ENCODE assay signal across 8 cellular contexts in genomic region chr9:130578865-130579737, GRCh38. TPM values are rescaled to one million over a fixed set of nuclear protein-coding genes. Genes with fewer than 3 reads are reported as not detected.
DNase-seq lines count a peak whose midpoint lies in the region; ATAC-seq and TF ChIP-seq lines count a peak whose summit lies in the region.

Gene FUBP3, plus strand, starts transcription at chr9:130579577. Its CDS starts 104 bp downstream, at chr9:130579681.

- no peaks in the 10 kb centered on the region for H3K27me3 ChIP-seq in BJ (ENCODE audit: control insufficient read depth, insufficient read depth, low read length)
- no peaks in the 10 kb centered on the region for H3K27me3 ChIP-seq in liver (ENCODE audit: control insufficient read depth in 4 of 4, insufficient read depth in 4 of 4, low read length in 3 of 4)

- H3K9ac ChIP-seq in liver (ENCODE audit: low read depth in 1 of 2, low read length in 2 of 2) = peak within 1 kb of the TSS; percentile 75 to 96

- H3K36me3 Mint-ChIP-seq in dendritic cell treated with granulocyte-macrophage colony-stimulating factor and Interleukin-4, amounts not matched to agents 40 ng/mL and 50 ng/mL, for 4 days (ENCODE audit: low read depth) = peaks cover 22% of the 10 kb centered on the region

- CTCF ChIA-PET in BJ (lab: Yijun Ruan, JAX) = interaction anchor here (0.6 to 1.2 kb wide), 3 partner anchors 12 to 930 kb away, joined by 3 to 4 read pairs (median 4); no protein-coding TSS in a partner anchor

- peak within 1 kb of the TSS; percentile 88 for H3K4me3 Mint-ChIP-seq in dendritic cell treated with granulocyte-macrophage colony-stimulating factor and Interleukin-4, amounts not matched to agents 40 ng/mL and 50 ng/mL, for 4 days

- H3K36me3 ChIP-seq in BJ (ENCODE audit: control insufficient read depth, insufficient read depth, low read length) (0 out of 2 replicates have a peak, but pooled peaks cover 1% of the 10 kb centered on the region), liver (ENCODE audit: control insufficient read depth in 4 of 4, insufficient read depth in 3 of 4, low read depth in 1 of 4, low read length in 3 of 4) (peaks cover 0 to 6% (median 4%) of the 10 kb centered on the region in 4 donors)

- H3K4me1 ChIP-seq in liver (ENCODE audit: control insufficient read depth in 4 of 4, insufficient read depth in 4 of 4, low read length in 3 of 4) = peaks cover 3 to 39% (median 32%) of the 10 kb centered on the region in 4 donors

- peak within 1 kb of the TSS; percentile 92 for H3K4me3 ChIP-seq in BJ (ENCODE audit: low read depth, low read length)
- peak within 1 kb of the TSS; percentile 87 to 94 (median 92) for H3K4me3 ChIP-seq in liver (ENCODE audit: low read depth in 1 of 3, low read length in 3 of 3)

- H3K27me3 Mint-ChIP-seq in dendritic cell treated with granulocyte-macrophage colony-stimulating factor and Interleukin-4, amounts not matched to agents 40 ng/mL and 50 ng/mL, for 4 days = peaks cover 2% of the 10 kb centered on the region

- no peaks in the 10 kb centered on the region for H3K9me3 ChIP-seq in liver (ENCODE audit: control insufficient read depth in 4 of 4, low read length in 3 of 4)

- TF ChIP-seq CTCF in BJ (IDR thresholded peaks at IDR 0.05; ENCODE audit: insufficient read depth, low read depth, low read length) (no peak), liver (IDR thresholded peaks at IDR 0.05; ENCODE audit: low read depth, low read length, missing input control) (no peak)

- under 1% methylated on average over 74 of the region's 74 CpGs for WGBS in liver

- no peaks in the 10 kb centered on the region for H3K9me3 Mint-ChIP-seq in dendritic cell treated with granulocyte-macrophage colony-stimulating factor and Interleukin-4, amounts not matched to agents 40 ng/mL and 50 ng/mL, for 4 days

- ATAC-seq in GM19328 (IDR thresholded peaks at IDR 0.05; ENCODE audit: unreplicated experiment) (peak; percentile 84), HG03521 (IDR thresholded peaks at IDR 0.05; ENCODE audit: unreplicated experiment) (peak; percentile 88)

- intact Hi-C loops in dendritic cell treated with granulocyte-macrophage colony-stimulating factor and Interleukin-4, amounts not matched to agents 40 ng/mL and 50 ng/mL, for 4 days (cut with micrococcal nuclease) = no loop called here

- TF ChIP-seq RAD21 in liver (IDR thresholded peaks at IDR 0.05) = peak in 1 of 2 donors; percentile 30

- peaks cover 26% of the 10 kb centered on the region for H3K4me1 Mint-ChIP-seq in dendritic cell treated with granulocyte-macrophage colony-stimulating factor and Interleukin-4, amounts not matched to agents 40 ng/mL and 50 ng/mL, for 4 days (ENCODE audit: low read depth)

- POLR2A ChIA-PET in BJ (lab: Charles Lee) = no interaction called here

- H3K27ac ChIP-seq in liver (ENCODE audit: low read depth in 1 of 2, low read length in 2 of 2) = peak within 1 kb of the TSS; percentile 82 to 96

- DNase-seq in BJ (ENCODE audit: low read depth) (peak; percentile 61), NCI-H748 (lab: John Stamatoyannopoulos, UW; ENCODE audit: unreplicated experiment) (peak; percentile 92)
- DNase-seq in activated CD4-positive, alpha-beta T cell treated with anti-CD3 and anti-CD28 coated beads, Interleukin-2, amount 50 U/mL, for 24 hours (ENCODE audit: low read depth in 1 of 2, low spot score in 1 of 2) = peak; percentile 83 to 89
- peak; percentile 93 for DNase-seq in stimulated activated CD4-positive, alpha-beta T cell treated with anti-CD3 and anti-CD28 coated beads, Interleukin-4, amount 100 ng/mL, for 1 hour

- peak within 1 kb of the TSS; percentile 91 for H3K27ac Mint-ChIP-seq in dendritic cell treated with granulocyte-macrophage colony-stimulating factor and Interleukin-4, amounts not matched to agents 40 ng/mL and 50 ng/mL, for 4 days

TF ChIP-seq in liver, 16 proteins besides CTCF, POLR2A, EP300 and RAD21:
- TF ChIP-seq MAX (IDR thresholded peaks at IDR 0.05) = peak; percentile 40
- TF ChIP-seq YY1 (IDR thresholded peaks at IDR 0.05) = peak; percentile 59
- TF ChIP-seq EGR1 (IDR thresholded peaks at IDR 0.05; ENCODE audit: low read depth in 2 of 2) = peak; percentile 59 to 90
- TF ChIP-seq GABPA (IDR thresholded peaks at IDR 0.05 in 1 of 2, conservative IDR thresholded peaks at IDR 0.05 in 1 of 2) = peak; percentile 87 to 95
- peak; percentile 58 for TF ChIP-seq NR2F2 (IDR thresholded peaks at IDR 0.05)
- TF ChIP-seq FOXA1 (IDR thresholded peaks at IDR 0.05) = no peak
- TF ChIP-seq, protein P1, sequence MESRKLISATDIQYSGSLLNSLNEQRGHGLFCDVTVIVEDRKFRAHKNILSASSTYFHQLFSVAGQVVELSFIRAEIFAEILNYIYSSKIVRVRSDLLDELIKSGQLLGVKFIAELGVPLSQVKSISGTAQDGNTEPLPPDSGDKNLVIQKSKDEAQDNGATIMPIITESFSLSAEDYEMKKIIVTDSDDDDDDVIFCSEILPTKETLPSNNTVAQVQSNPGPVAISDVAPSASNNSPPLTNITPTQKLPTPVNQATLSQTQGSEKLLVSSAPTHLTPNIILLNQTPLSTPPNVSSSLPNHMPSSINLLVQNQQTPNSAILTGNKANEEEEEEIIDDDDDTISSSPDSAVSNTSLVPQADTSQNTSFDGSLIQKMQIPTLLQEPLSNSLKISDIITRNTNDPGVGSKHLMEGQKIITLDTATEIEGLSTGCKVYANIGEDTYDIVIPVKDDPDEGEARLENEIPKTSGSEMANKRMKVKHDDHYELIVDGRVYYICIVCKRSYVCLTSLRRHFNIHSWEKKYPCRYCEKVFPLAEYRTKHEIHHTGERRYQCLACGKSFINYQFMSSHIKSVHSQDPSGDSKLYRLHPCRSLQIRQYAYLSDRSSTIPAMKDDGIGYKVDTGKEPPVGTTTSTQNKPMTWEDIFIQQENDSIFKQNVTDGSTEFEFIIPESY (IDR thresholded peaks at IDR 0.05) = peak; percentile 51
- TF ChIP-seq SP1 (IDR thresholded peaks at IDR 0.05) = peak; percentile 38
- TF ChIP-seq, protein P2, sequence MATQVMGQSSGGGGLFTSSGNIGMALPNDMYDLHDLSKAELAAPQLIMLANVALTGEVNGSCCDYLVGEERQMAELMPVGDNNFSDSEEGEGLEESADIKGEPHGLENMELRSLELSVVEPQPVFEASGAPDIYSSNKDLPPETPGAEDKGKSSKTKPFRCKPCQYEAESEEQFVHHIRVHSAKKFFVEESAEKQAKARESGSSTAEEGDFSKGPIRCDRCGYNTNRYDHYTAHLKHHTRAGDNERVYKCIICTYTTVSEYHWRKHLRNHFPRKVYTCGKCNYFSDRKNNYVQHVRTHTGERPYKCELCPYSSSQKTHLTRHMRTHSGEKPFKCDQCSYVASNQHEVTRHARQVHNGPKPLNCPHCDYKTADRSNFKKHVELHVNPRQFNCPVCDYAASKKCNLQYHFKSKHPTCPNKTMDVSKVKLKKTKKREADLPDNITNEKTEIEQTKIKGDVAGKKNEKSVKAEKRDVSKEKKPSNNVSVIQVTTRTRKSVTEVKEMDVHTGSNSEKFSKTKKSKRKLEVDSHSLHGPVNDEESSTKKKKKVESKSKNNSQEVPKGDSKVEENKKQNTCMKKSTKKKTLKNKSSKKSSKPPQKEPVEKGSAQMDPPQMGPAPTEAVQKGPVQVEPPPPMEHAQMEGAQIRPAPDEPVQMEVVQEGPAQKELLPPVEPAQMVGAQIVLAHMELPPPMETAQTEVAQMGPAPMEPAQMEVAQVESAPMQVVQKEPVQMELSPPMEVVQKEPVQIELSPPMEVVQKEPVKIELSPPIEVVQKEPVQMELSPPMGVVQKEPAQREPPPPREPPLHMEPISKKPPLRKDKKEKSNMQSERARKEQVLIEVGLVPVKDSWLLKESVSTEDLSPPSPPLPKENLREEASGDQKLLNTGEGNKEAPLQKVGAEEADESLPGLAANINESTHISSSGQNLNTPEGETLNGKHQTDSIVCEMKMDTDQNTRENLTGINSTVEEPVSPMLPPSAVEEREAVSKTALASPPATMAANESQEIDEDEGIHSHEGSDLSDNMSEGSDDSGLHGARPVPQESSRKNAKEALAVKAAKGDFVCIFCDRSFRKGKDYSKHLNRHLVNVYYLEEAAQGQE (IDR thresholded peaks at IDR 0.05) = no peak
TF ChIP-seq in liver: peak in this region for 7.

RNA-seq across cellular contexts. Expression of gene FUBP3, which starts in this region (rescaled TPM):
- polyA plus RNA-seq in BJ (2011; rRNA removed) (28.7 and 38.8 TPM in 2 replicates), liver (10 to 100 TPM; 16.1 to 23.2 TPM)
- 44.6 and 84.4 TPM in 2 replicates for polyA minus RNA-seq in BJ (2011; rRNA and poly(A)+ RNA removed)
- 10 to 100 TPM; 26.5 to 39.0 TPM for total RNA-seq in liver

Comparison
In these comparisons a context has a peak if more than half of its experiments do, and no peak if none do; other contexts are left out.
1. Peak in every context shown above with its lines: DNase-seq, ATAC-seq, H3K4me3 ChIP-seq and H3K27ac ChIP-seq.